In genomic region chr13:42981317-42981716, GRCh38 we compare ENCODE assay signal across 22 cellular contexts.
A peak's percentile ranks its signal among the peaks of the same experiment; 100 is the strongest.
DNase-seq lines count a peak whose midpoint lies in the region; ATAC-seq and TF ChIP-seq lines count a peak whose summit lies in the region.
"Had no signal": no experiment of that assay in that cellular context is flagged by ENCODE, and none has a peak within 500 bp of the region (broad histone marks: within the 10 kb centered on the region; RNA-seq: fewer than 3 reads in every experiment).

No MANE protein-coding gene starts in this region.

- peak; percentile 57 for DNase-seq in GM04504 (ENCODE audit: low read depth)
- DNase-seq in fibroblast of mammary gland (ENCODE audit: low read depth), result peak; percentile 79
- peak; percentile 56 for DNase-seq in stromal cell of bone marrow (ENCODE audit: low read depth)
- no peak for DNase-seq in SIG-M5 (lab: John Stamatoyannopoulos, UW)
- DNase-seq in anterior cingulate cortex (lab: John Stamatoyannopoulos, UW), result no peak
- DNase-seq: activated CD4-positive, alpha-beta memory T cell treated with anti-CD3 and anti-CD28 coated beads, Interleukin-2, amount 10 ng/mL, durations not matched to agents 7 days and 5 days; activated T-cell treated with anti-CD3 and anti-CD28 coated beads, Interleukin-2, amount 50 U/mL, for 4 hours; DMS 273 treated with DMSO at 0.1 percent for 48 hours; effector CD8-positive, alpha-beta T cell; foreskin melanocyte; left colon; NCI-H1417 treated with DMSO at 0.1 percent for 48 hours; stimulated activated CD4-positive, alpha-beta T cell treated with anti-CD3 and anti-CD28 coated beads, Interleukin-4, amount 100 ng/mL, for 4 hours; stimulated activated CD8-positive, alpha-beta memory T cell treated with anti-CD3 and anti-CD28 coated beads, Interleukin-4, amount 100 ng/mL, for 48 hours; SW 1271 had no signal

- H3K4me3 ChIP-seq in fibroblast of mammary gland (ENCODE audit: control insufficient read depth, low read depth, low read length), result no peak overlapping the region
- H3K4me3 ChIP-seq: BLaER1 treated with 17β-estradiol and CSF1 and Interleukin-3, amounts not matched to agents 10 nM and 100 nM; pancreas; skin epidermis; suprapubic skin had no signal

- ATAC-seq in SK-N-SH treated with all-trans-retinoic acid at 6 μM for 48 hours (peak; percentile 94), GM18870 (IDR thresholded peaks at IDR 0.05; ENCODE audit: unreplicated experiment) (no peak)
- ATAC-seq: activated T-cell treated with anti-CD3 and anti-CD28 coated beads, Interleukin-2, amount 50 U/mL, for 4 hours; HCT116; left colon had no signal

- no peak for TF ChIP-seq CTCF in fibroblast of mammary gland (conservative IDR thresholded peaks at IDR 0.05; ENCODE audit: control insufficient read depth, insufficient read depth, low read depth, low read length)

TF ChIP-seq in SK-N-SH treated with all-trans-retinoic acid at 6 μM for 48 hours, 23 proteins besides CTCF, POLR2A, EP300 and RAD21:
- peak; percentile 19; the same call in 1 of the 2 replicates for TF ChIP-seq ZC3H10 (CRISPR knock-in tag; IDR thresholded peaks at IDR 0.05)
- TF ChIP-seq TOX (CRISPR knock-in tag; IDR thresholded peaks at IDR 0.05; ENCODE audit: borderline replicate concordance), result peak; percentile 27; the same call in 1 of the 2 replicates
- TF ChIP-seq, protein P1, sequence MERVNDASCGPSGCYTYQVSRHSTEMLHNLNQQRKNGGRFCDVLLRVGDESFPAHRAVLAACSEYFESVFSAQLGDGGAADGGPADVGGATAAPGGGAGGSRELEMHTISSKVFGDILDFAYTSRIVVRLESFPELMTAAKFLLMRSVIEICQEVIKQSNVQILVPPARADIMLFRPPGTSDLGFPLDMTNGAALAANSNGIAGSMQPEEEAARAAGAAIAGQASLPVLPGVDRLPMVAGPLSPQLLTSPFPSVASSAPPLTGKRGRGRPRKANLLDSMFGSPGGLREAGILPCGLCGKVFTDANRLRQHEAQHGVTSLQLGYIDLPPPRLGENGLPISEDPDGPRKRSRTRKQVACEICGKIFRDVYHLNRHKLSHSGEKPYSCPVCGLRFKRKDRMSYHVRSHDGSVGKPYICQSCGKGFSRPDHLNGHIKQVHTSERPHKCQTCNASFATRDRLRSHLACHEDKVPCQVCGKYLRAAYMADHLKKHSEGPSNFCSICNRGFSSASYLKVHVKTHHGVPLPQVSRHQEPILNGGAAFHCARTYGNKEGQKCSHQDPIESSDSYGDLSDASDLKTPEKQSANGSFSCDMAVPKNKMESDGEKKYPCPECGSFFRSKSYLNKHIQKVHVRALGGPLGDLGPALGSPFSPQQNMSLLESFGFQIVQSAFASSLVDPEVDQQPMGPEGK (CRISPR knock-in tag; IDR thresholded peaks at IDR 0.05; ENCODE audit: borderline replicate concordance), result peak; percentile 56; the same call in 1 of the 2 replicates
- no peak for TF ChIP-seq SNAI2 (CRISPR knock-in tag; IDR thresholded peaks at IDR 0.05)
- no peak for TF ChIP-seq GLIS3 (CRISPR knock-in tag; IDR thresholded peaks at IDR 0.05)
- TF ChIP-seq CSDC2 (CRISPR knock-in tag; IDR thresholded peaks at IDR 0.05), result 0 out of 2 replicates have a peak, but pooled peaks have one; percentile 49
- TF ChIP-seq ISL1 (CRISPR knock-in tag; IDR thresholded peaks at IDR 0.05), result peak; percentile 90

Comparison
In these comparisons a context has a peak if more than half of its experiments do, and no peak if none do; other contexts are left out.
1. DNase-seq: peak in GM04504 (single experiment), fibroblast of mammary gland (single experiment) and stromal cell of bone marrow (single experiment); none in SIG-M5 (single experiment) and anterior cingulate cortex (0 of 58).